24 cellular contexts compared by ENCODE assay signal in genomic region chr5:74670377-74671038, GRCh38. TPM values are rescaled to one million over a fixed set of nuclear protein-coding genes. Genes with fewer than 3 reads are reported as not detected.
DNase-seq lines count a peak whose midpoint lies in the region; ATAC-seq and TF ChIP-seq lines count a peak whose summit lies in the region.
"Had no signal": no experiment of that assay in that cellular context is flagged by ENCODE, and none has a peak within 500 bp of the region (broad histone marks: within the 10 kb centered on the region; RNA-seq: fewer than 3 reads in every experiment).

No MANE protein-coding gene starts in this region.

- peak overlapping the region; percentile 6 for H3K23ac ChIP-seq in neuronal stem cell (ENCODE audit: low read depth, low read length, poor library complexity)

- peak overlapping the region; percentile 48 for H3K18ac ChIP-seq in neuronal stem cell (ENCODE audit: low read length)

- H3K14ac ChIP-seq in neuronal stem cell (ENCODE audit: low read length) = no peak overlapping the region

- no peak overlapping the region for H3K27ac ChIP-seq in neuronal stem cell (replicated peaks; ENCODE audit: low read length)
- H3K27ac ChIP-seq: BLaER1 had no signal

- TF ChIP-seq CTCF in glutamatergic neuron (IDR thresholded peaks at IDR 0.05; ENCODE audit: partially characterized antibody, unreplicated experiment) = no peak

- no peak overlapping the region for H3K9ac ChIP-seq in neuronal stem cell (ENCODE audit: low read depth, low read length, poor library complexity)
- H3K9ac ChIP-seq: BLaER1 had no signal

- no peak overlapping the region for H2AK5ac ChIP-seq in neuronal stem cell (ENCODE audit: low read depth, low read length)

- WGBS in neuronal stem cell (ENCODE audit: extremely low coverage in 2 of 2, insufficient read length in 2 of 2, insufficient replicate concordance in 1 of 2), 2 donors = no CpG with 5 or more reads among the region's 11 CpGs

- H3K4me3 Mint-ChIP-seq in glutamatergic neuron (ENCODE audit: unreplicated experiment) = no peak overlapping the region
- H3K4me3 Mint-ChIP-seq in stimulated activated naive B cell treated with anti-CD40 and anti-IgM and Interleukin-4, amounts not matched to agents 10 μg/mL and 1 μg/mL and 100 μg/mL, for 72 hours = no peak overlapping the region
- H3K4me3 Mint-ChIP-seq in activated T-helper 17 cell treated with anti-CD3 and anti-CD28 coated beads, Interleukin-2, amount 50 U/mL, for 72 hours = no peak overlapping the region
- H3K4me3 Mint-ChIP-seq: CD14-positive monocyte; CD4-positive, alpha-beta memory T cell; CD8-positive, alpha-beta memory T cell had no signal

- no peaks in the 10 kb centered on the region for H3K9me3 ChIP-seq in neuronal stem cell (replicated peaks in 1 of 2; ENCODE audit: control insufficient read depth in 2 of 2, insufficient read depth in 1 of 2, low read depth in 1 of 2, low read length in 2 of 2)
- H3K9me3 ChIP-seq: BE2C had no signal

- no peak overlapping the region for H3K27ac Mint-ChIP-seq in glutamatergic neuron (ENCODE audit: unreplicated experiment)
- peak overlapping the region; percentile 43 for H3K27ac Mint-ChIP-seq in stimulated activated naive B cell treated with anti-CD40 and anti-IgM and Interleukin-4, amounts not matched to agents 10 μg/mL and 1 μg/mL and 100 μg/mL, for 72 hours
- no peak overlapping the region for H3K27ac Mint-ChIP-seq in activated T-helper 17 cell treated with anti-CD3 and anti-CD28 coated beads, Interleukin-2, amount 50 U/mL, for 72 hours
- H3K27ac Mint-ChIP-seq: CD14-positive monocyte; CD4-positive, alpha-beta memory T cell; CD4-positive, CD25-positive, alpha-beta regulatory T cell had no signal

- H3K4me1 Mint-ChIP-seq in glutamatergic neuron (ENCODE audit: low read depth, unreplicated experiment) = peaks cover 9% of the 10 kb centered on the region
- no peaks in the 10 kb centered on the region for H3K4me1 Mint-ChIP-seq in stimulated activated naive B cell treated with anti-CD40 and anti-IgM and Interleukin-4, amounts not matched to agents 10 μg/mL and 1 μg/mL and 100 μg/mL, for 72 hours
- no peaks in the 10 kb centered on the region for H3K4me1 Mint-ChIP-seq in activated T-helper 17 cell treated with anti-CD3 and anti-CD28 coated beads, Interleukin-2, amount 50 U/mL, for 72 hours
- H3K4me1 Mint-ChIP-seq: CD4-positive, alpha-beta memory T cell had no signal

- H3K9me3 Mint-ChIP-seq in glutamatergic neuron (ENCODE audit: unreplicated experiment) = peaks cover 2% of the 10 kb centered on the region
- H3K9me3 Mint-ChIP-seq in stimulated activated naive B cell treated with anti-CD40 and anti-IgM and Interleukin-4, amounts not matched to agents 10 μg/mL and 1 μg/mL and 100 μg/mL, for 72 hours = peaks cover 8 to 9% of the 10 kb centered on the region in 2 donors
- no peaks in the 10 kb centered on the region for H3K9me3 Mint-ChIP-seq in activated T-helper 17 cell treated with anti-CD3 and anti-CD28 coated beads, Interleukin-2, amount 50 U/mL, for 72 hours
- H3K9me3 Mint-ChIP-seq: CD4-positive, alpha-beta memory T cell; CD8-positive, alpha-beta memory T cell had no signal

- no peak overlapping the region for H3K4ac ChIP-seq in neuronal stem cell (ENCODE audit: low read length)

- no peak overlapping the region for H2BK12ac ChIP-seq in neuronal stem cell (ENCODE audit: low read length)

- no peak overlapping the region for H2BK15ac ChIP-seq in neuronal stem cell (ENCODE audit: low read length)

- no peak for ATAC-seq in stimulated activated naive B cell treated with anti-CD40 and anti-IgM and Interleukin-4, amounts not matched to agents 10 μg/mL and 1 μg/mL and 100 μg/mL, for 72 hours (replicated peaks)
- no peak for ATAC-seq in activated T-helper 17 cell treated with anti-CD3 and anti-CD28 coated beads, Interleukin-2, amount 50 U/mL, for 72 hours (replicated peaks)
- ATAC-seq in GM21619 (IDR thresholded peaks at IDR 0.05; ENCODE audit: unreplicated experiment) = no peak
- ATAC-seq: GM12878 had no signal

- H3K4me3 ChIP-seq in neuronal stem cell (ENCODE audit: low read length in 2 of 2) = no peak overlapping the region
- H3K4me3 ChIP-seq: BLaER1, GM12878 had no signal

- no peak overlapping the region for H4K8ac ChIP-seq in neuronal stem cell (ENCODE audit: low read depth, low read length)

- H3K36me3 ChIP-seq in neuronal stem cell (replicated peaks in 1 of 2; ENCODE audit: control insufficient read depth in 2 of 2, insufficient read depth in 2 of 2, low read length in 2 of 2) = no peaks in the 10 kb centered on the region
- H3K36me3 ChIP-seq: BE2C, BLaER1 had no signal

- H3K4me2 ChIP-seq in neuronal stem cell (ENCODE audit: insufficient read depth, low read length, poor library complexity, severe bottlenecking) = no peak overlapping the region
- H3K4me2 ChIP-seq: BLaER1 had no signal

- H2BK5ac ChIP-seq in neuronal stem cell (ENCODE audit: low read length) = no peak overlapping the region

- no peaks in the 10 kb centered on the region for H3K36me3 Mint-ChIP-seq in glutamatergic neuron (ENCODE audit: unreplicated experiment)
- peaks cover 0 to 4% of the 10 kb centered on the region in 2 donors for H3K36me3 Mint-ChIP-seq in stimulated activated naive B cell treated with anti-CD40 and anti-IgM and Interleukin-4, amounts not matched to agents 10 μg/mL and 1 μg/mL and 100 μg/mL, for 72 hours
- H3K36me3 Mint-ChIP-seq in activated T-helper 17 cell treated with anti-CD3 and anti-CD28 coated beads, Interleukin-2, amount 50 U/mL, for 72 hours (ENCODE audit: low read depth) = no peaks in the 10 kb centered on the region
- H3K36me3 Mint-ChIP-seq: CD14-positive monocyte; CD4-positive, alpha-beta memory T cell; CD4-positive, CD25-positive, alpha-beta regulatory T cell; CD8-positive, alpha-beta memory T cell had no signal

- peaks cover 0 to 12% (median 0%) of the 10 kb centered on the region in 3 experiments for H3K27me3 ChIP-seq in neuronal stem cell (ENCODE audit: control insufficient read depth in 3 of 3, insufficient read depth in 3 of 3, low read depth in 1 of 3, low read length in 3 of 3)
- H3K27me3 ChIP-seq: BE2C, BLaER1 had no signal

- peak overlapping the region; percentile 28 for H2AFZ ChIP-seq in neuronal stem cell (ENCODE audit: low read length)

- H3K79me1 ChIP-seq in neuronal stem cell (ENCODE audit: low read depth, low read length) = no peaks in the 10 kb centered on the region

- H2BK120ac ChIP-seq in neuronal stem cell (ENCODE audit: low read depth, low read length) = no peak overlapping the region

- peaks cover 5% of the 10 kb centered on the region for H3K27me3 Mint-ChIP-seq in glutamatergic neuron (ENCODE audit: unreplicated experiment)
- peaks cover 16 to 33% of the 10 kb centered on the region in 2 donors for H3K27me3 Mint-ChIP-seq in stimulated activated naive B cell treated with anti-CD40 and anti-IgM and Interleukin-4, amounts not matched to agents 10 μg/mL and 1 μg/mL and 100 μg/mL, for 72 hours
- H3K27me3 Mint-ChIP-seq in activated T-helper 17 cell treated with anti-CD3 and anti-CD28 coated beads, Interleukin-2, amount 50 U/mL, for 72 hours = peaks cover 13% of the 10 kb centered on the region

- H4K91ac ChIP-seq in neuronal stem cell (ENCODE audit: low read depth, low read length, poor library complexity) = no peak overlapping the region

- DNase-seq in HT-29 (ENCODE audit: low spot score) = peak; percentile 79
- DNase-seq in glutamatergic neuron = peak; percentile 31
- no peak for DNase-seq in neuronal stem cell (ENCODE audit: low spot score)
- DNase-seq in stimulated activated naive B cell treated with anti-CD40 and anti-IgM and Interleukin-4, amounts not matched to agents 10 μg/mL and 1 μg/mL and 100 μg/mL, for 72 hours = no peak
- DNase-seq in mucosa of gallbladder (ENCODE audit: low spot score) = no peak
- DNase-seq: 8988T; ACHN; BE2C; C1 segment of cervical spinal cord; CD4-positive, alpha-beta memory T cell; CD4-positive, CD25-positive, alpha-beta regulatory T cell; CD8-positive, alpha-beta memory T cell; COR-L47; DMS 273 treated with DMSO at 0.1 percent for 48 hours; DMS153; DMS53; DND-41; EL; GDM1 had no signal

- peaks cover 2 to 4% of the 10 kb centered on the region in 2 donors for H3K4me1 ChIP-seq in neuronal stem cell (ENCODE audit: control insufficient read depth in 2 of 2, insufficient read depth in 1 of 2, low read depth in 1 of 2, low read length in 2 of 2)
- H3K4me1 ChIP-seq: BE2C had no signal

RNA-seq across cellular contexts. Expression of gene HEXB, which starts 14.5 kb away (rescaled TPM):
- total RNA-seq in HT-29 (2014; rRNA removed; shearing (Covaris generic)) = 224 and 238 TPM in 2 replicates
- total RNA-seq in glutamatergic neuron (ENCODE audit: unreplicated experiment) = 13.5 TPM
- polyA plus RNA-seq in neuronal stem cell (2013, experiment 1 of 2) = 61.3 TPM
- polyA plus RNA-seq in neuronal stem cell (2013, experiment 2 of 2) = 59.2 TPM
- 10 to 100 TPM; 42.4 to 79.0 TPM for total RNA-seq in activated T-helper 17 cell treated with anti-CD3 and anti-CD28 coated beads, Interleukin-2, amount 50 U/mL, for 72 hours
- 175 TPM for total RNA-seq in mucosa of gallbladder

RNA-seq across cellular contexts. Expression of gene ENC1, which starts 30.0 kb away (rescaled TPM):
- total RNA-seq in HT-29 (2014; rRNA removed; shearing (Covaris generic)) = 397 and 427 TPM in 2 replicates
- total RNA-seq in glutamatergic neuron (ENCODE audit: unreplicated experiment) = 302 TPM
- 26.2 TPM for polyA plus RNA-seq in neuronal stem cell (2013, experiment 1 of 2)
- polyA plus RNA-seq in neuronal stem cell (2013, experiment 2 of 2) = 27.7 TPM
- total RNA-seq in activated T-helper 17 cell treated with anti-CD3 and anti-CD28 coated beads, Interleukin-2, amount 50 U/mL, for 72 hours = under 1 TPM; 0.42 to 0.89 TPM
- total RNA-seq in mucosa of gallbladder = 36.0 TPM

Comparison
In these comparisons a context has a peak if more than half of its experiments do, and no peak if none do; other contexts are left out.
1. DNase-seq: peak in HT-29 (single experiment) and glutamatergic neuron (single experiment); none in neuronal stem cell (single experiment), stimulated activated naive B cell treated with anti-CD40 and anti-IgM and Interleukin-4, amounts not matched to agents 10 μg/mL and 1 μg/mL and 100 μg/mL, for 72 hours (single experiment) and mucosa of gallbladder (single experiment).
2. RNA of gene ENC1, which starts 30.0 kb away (total RNA-seq): 397 to 427 TPM in HT-29, 302 TPM in glutamatergic neuron (single experiment) and 36.0 TPM in mucosa of gallbladder (single experiment); 0.42 to 0.89 TPM in activated T-helper 17 cell treated with anti-CD3 and anti-CD28 coated beads, Interleukin-2, amount 50 U/mL, for 72 hours; every median in the first group is over 10 times any median in the second.